In the genomic region with DNA sequence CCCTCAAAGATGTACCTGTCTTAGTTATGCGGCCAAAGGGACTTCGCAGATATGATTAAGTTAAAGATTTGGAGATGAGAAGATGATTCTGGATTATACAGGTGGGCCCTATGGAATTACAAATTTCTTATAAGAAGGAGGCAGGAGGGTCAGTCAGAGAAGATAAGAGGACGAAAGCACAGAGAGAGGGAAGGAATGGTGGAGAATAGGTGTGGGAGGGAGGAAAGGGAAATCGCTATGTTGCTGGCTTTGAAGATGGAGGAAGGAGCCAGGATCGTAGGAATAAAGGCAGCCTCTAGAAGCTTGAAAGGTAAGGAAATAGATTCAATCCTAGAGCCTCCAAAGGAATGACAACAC, we compare ENCODE assay signal across 1 cellular context.
TF ChIP-seq lines count a peak whose summit lies in the region.

No MANE protein-coding gene starts in this region.

TF ChIP-seq in GM12878, 131 proteins besides CTCF, POLR2A, EP300 and RAD21:
- TF ChIP-seq, protein P1, sequence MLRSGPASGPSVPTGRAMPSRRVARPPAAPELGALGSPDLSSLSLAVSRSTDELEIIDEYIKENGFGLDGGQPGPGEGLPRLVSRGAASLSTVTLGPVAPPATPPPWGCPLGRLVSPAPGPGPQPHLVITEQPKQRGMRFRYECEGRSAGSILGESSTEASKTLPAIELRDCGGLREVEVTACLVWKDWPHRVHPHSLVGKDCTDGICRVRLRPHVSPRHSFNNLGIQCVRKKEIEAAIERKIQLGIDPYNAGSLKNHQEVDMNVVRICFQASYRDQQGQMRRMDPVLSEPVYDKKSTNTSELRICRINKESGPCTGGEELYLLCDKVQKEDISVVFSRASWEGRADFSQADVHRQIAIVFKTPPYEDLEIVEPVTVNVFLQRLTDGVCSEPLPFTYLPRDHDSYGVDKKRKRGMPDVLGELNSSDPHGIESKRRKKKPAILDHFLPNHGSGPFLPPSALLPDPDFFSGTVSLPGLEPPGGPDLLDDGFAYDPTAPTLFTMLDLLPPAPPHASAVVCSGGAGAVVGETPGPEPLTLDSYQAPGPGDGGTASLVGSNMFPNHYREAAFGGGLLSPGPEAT (IDR thresholded peaks at IDR 0.05; ENCODE audit: low read depth): no peak
- TF ChIP-seq, protein P2, sequence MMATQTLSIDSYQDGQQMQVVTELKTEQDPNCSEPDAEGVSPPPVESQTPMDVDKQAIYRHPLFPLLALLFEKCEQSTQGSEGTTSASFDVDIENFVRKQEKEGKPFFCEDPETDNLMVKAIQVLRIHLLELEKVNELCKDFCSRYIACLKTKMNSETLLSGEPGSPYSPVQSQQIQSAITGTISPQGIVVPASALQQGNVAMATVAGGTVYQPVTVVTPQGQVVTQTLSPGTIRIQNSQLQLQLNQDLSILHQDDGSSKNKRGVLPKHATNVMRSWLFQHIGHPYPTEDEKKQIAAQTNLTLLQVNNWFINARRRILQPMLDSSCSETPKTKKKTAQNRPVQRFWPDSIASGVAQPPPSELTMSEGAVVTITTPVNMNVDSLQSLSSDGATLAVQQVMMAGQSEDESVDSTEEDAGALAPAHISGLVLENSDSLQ (IDR thresholded peaks at IDR 0.05): no peak
- TF ChIP-seq EGR1 (IDR thresholded peaks at IDR 0.05; ENCODE audit: borderline replicate concordance in 1 of 2, low read depth in 2 of 2, low read length in 2 of 2): no peak
